8 cellular contexts compared by ENCODE assay signal in the genomic region with DNA sequence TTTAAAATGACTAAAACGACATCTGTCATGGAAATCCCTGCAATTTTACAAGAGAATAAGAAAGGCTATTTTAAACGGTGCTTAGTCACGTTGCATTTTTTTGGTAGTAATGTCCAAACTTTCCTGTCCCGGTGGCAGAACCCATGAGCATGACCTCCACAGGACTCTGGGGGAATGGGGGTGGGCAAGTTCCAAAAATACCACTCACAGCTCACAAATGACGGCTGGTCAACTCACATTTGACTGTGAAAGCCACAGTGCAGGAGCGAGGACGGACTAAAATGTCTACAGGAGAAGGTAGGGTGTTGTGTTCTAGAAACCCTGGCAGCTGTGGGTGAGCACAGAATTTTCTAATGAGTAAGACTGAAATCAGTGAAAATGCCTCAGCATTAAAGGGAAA.
A peak's percentile ranks its signal among the peaks of the same experiment; 100 is the strongest.
DNase-seq lines count a peak whose midpoint lies in the region; ATAC-seq, FAIRE-seq and TF ChIP-seq lines count a peak whose summit lies in the region.
"Not testable (repeated sequence)": the region's sequence is repeated elsewhere in the genome, so short reads cannot be mapped to it uniquely, and the experiment has no call there.

No MANE protein-coding gene starts in this region.

- WGBS in SK-N-SH (ENCODE audit: low lambda C conversion rate): 70% methylated on average over 4 of the region's 7 CpGs
- 0 to 54% (median 34%) methylated on average over 4 to 6 of the region's 7 CpGs for WGBS in heart left ventricle, 4 donors

- H3K36me3 ChIP-seq in SK-N-SH (replicated peaks in 1 of 2; ENCODE audit: control insufficient read depth in 1 of 2, insufficient read depth in 2 of 2, low read length in 1 of 2); heart left ventricle: not testable (repeated sequence)

- H3K27ac ChIP-seq in SK-N-SH (ENCODE audit: low read depth in 2 of 2, low read length in 1 of 2) (peak overlapping the region in 1 of 2 experiments; percentile 22; a peak in 2 of 4 replicates), heart left ventricle (peak overlapping the region in 5 of 12 donors; percentile 45 to 62 (median 56))

- H3K9me2 ChIP-seq in SK-N-SH: not testable (repeated sequence)

- intact Hi-C loops in heart left ventricle (cut with DNase I): loop anchor here in 3 of 10 donors (10.0 kb wide), 1 partner anchor 337 kb away; no protein-coding TSS in a partner anchor

- H3K4me3 Mint-ChIP-seq in activated T-helper 17 cell treated with anti-CD3 and anti-CD28 coated beads, Interleukin-2, amount 50 U/mL, for 72 hours: peak overlapping the region; percentile 28

- CTCF ChIA-PET in SK-N-SH (lab: Yijun Ruan, JAX): not testable (repeated sequence)

- H3K9me3 Mint-ChIP-seq in activated T-helper 17 cell treated with anti-CD3 and anti-CD28 coated beads, Interleukin-2, amount 50 U/mL, for 72 hours: not testable (repeated sequence)

- not testable (repeated sequence) for H3K27me3 Mint-ChIP-seq in activated T-helper 17 cell treated with anti-CD3 and anti-CD28 coated beads, Interleukin-2, amount 50 U/mL, for 72 hours

- not testable (repeated sequence) for H3K36me3 Mint-ChIP-seq in activated T-helper 17 cell treated with anti-CD3 and anti-CD28 coated beads, Interleukin-2, amount 50 U/mL, for 72 hours (ENCODE audit: low read depth)

- not testable (repeated sequence) for H3K27ac Mint-ChIP-seq in activated T-helper 17 cell treated with anti-CD3 and anti-CD28 coated beads, Interleukin-2, amount 50 U/mL, for 72 hours

- not testable (repeated sequence) for TF ChIP-seq RAD21 in SK-N-SH (IDR thresholded peaks at IDR 0.05; ENCODE audit: low read length)

- H3K27me3 ChIP-seq in SK-N-SH (ENCODE audit: insufficient read depth); heart left ventricle: not testable (repeated sequence)

- not testable (repeated sequence) for TF ChIP-seq EP300 in SK-N-SH (IDR thresholded peaks at IDR 0.05; ENCODE audit: borderline replicate concordance in 1 of 2, low read depth in 1 of 2, low read length in 1 of 2)

- peak overlapping the region; percentile 62; the same call in 1 of the 2 replicates for H3K4me2 ChIP-seq in SK-N-SH

- H3K4me3 ChIP-seq in SK-N-SH (ENCODE audit: low read depth in 2 of 2, low read length in 1 of 2): not testable (repeated sequence)
- H3K4me3 ChIP-seq in heart left ventricle: peak overlapping the region in 8 of 12 donors; percentile 6 to 48 (median 36)

- not testable (repeated sequence) for DNase-seq in GM12892 (ENCODE audit: insufficient read length); SK-N-SH
- DNase-seq in heart left ventricle: peak in 1 of 5 donors; percentile 37
- peak; percentile 17 for DNase-seq in stimulated activated CD4-positive, alpha-beta T cell treated with anti-CD3 and anti-CD28 coated beads, Interleukin-4, amount 100 ng/mL, for 24 hours

- H3K9ac ChIP-seq in SK-N-SH: not testable (repeated sequence)

- POLR2A ChIA-PET in SK-N-SH (lab: Yijun Ruan, JAX): not testable (repeated sequence)

- peak; percentile 60 for ATAC-seq in GM19455 (IDR thresholded peaks at IDR 0.05; ENCODE audit: unreplicated experiment)
- peak; percentile 64 for ATAC-seq in HG02588 (IDR thresholded peaks at IDR 0.05; ENCODE audit: unreplicated experiment)
- peak; percentile 55 for ATAC-seq in HG03342 (IDR thresholded peaks at IDR 0.05; ENCODE audit: unreplicated experiment)
- peak; percentile 75 for ATAC-seq in activated T-helper 17 cell treated with anti-CD3 and anti-CD28 coated beads, Interleukin-2, amount 50 U/mL, for 72 hours (replicated peaks)
- ATAC-seq in heart left ventricle: peak in 3 of 4 donors; percentile 42 to 53 (median 43)

- not testable (repeated sequence) for TF ChIP-seq CTCF in SK-N-SH (IDR thresholded peaks at IDR 0.05); heart left ventricle (IDR thresholded peaks at IDR 0.05)

- H3K4me1 ChIP-seq in SK-N-SH (ENCODE audit: control insufficient read depth in 1 of 2, insufficient read depth in 2 of 2, low read depth in 1 of 2, low read length in 1 of 2): not testable (repeated sequence)
- H3K4me1 ChIP-seq in heart left ventricle: peaks cover 0 to 14% (median 0%) of the 10 kb centered on the region in 12 donors

- not testable (repeated sequence) for H3F3A ChIP-seq in SK-N-SH (replicated peaks; ENCODE audit: insufficient read depth)

- not testable (repeated sequence) for H3K9me3 ChIP-seq in SK-N-SH, heart left ventricle

- FAIRE-seq in GM12892 (lab: Jason Lieb, UNC): peak; percentile 90

- not testable (repeated sequence) for H2AFZ ChIP-seq in SK-N-SH (ENCODE audit: low read depth)

- peaks cover 27% of the 10 kb centered on the region for H4K20me1 ChIP-seq in SK-N-SH (ENCODE audit: insufficient read depth)

- H3K79me2 ChIP-seq in SK-N-SH (ENCODE audit: insufficient read depth): peaks cover 25% of the 10 kb centered on the region

- not testable (repeated sequence) for TF ChIP-seq POLR2A in GM12892 (IDR thresholded peaks at IDR 0.05; ENCODE audit: low read depth, low read length); heart left ventricle (IDR thresholded peaks at IDR 0.05)

- not testable (repeated sequence) for H3K4me1 Mint-ChIP-seq in activated T-helper 17 cell treated with anti-CD3 and anti-CD28 coated beads, Interleukin-2, amount 50 U/mL, for 72 hours
